ENCODE assay signal across 18 cellular contexts in genomic region chr2:229896857-229897256, GRCh38.
"Had no signal": no experiment of that assay in that cellular context is flagged by ENCODE, and none has a peak within 500 bp of the region (broad histone marks: within the 10 kb centered on the region; RNA-seq: fewer than 3 reads in every experiment).

No MANE protein-coding gene starts in this region.

- H3K4me3 ChIP-seq: heart right ventricle, neural progenitor cell, sigmoid colon, smooth muscle cell, upper lobe of right lung had no signal

- H3K4me1 Mint-ChIP-seq: neural progenitor cell had no signal

- H3K4me2 ChIP-seq: neural progenitor cell, smooth muscle cell had no signal

- H3K27ac ChIP-seq: heart right ventricle, neural progenitor cell, sigmoid colon, upper lobe of right lung had no signal

- H3K27me3 Mint-ChIP-seq: activated CD4-positive, alpha-beta memory T cell treated with anti-CD3 and anti-CD28 coated beads for 36 hours; activated CD8-positive, alpha-beta memory T cell treated with anti-CD3 and anti-CD28 coated beads, Interleukin-2, amount 10 ng/mL, durations not matched to agents 7 days and 5 days had no signal

- H2AFZ ChIP-seq: neural progenitor cell had no signal

- ATAC-seq: activated CD8-positive, alpha-beta memory T cell treated with anti-CD3 and anti-CD28 coated beads, Interleukin-2, amount 10 ng/mL, durations not matched to agents 7 days and 5 days; heart right ventricle; left colon; stimulated activated naive CD8-positive, alpha-beta T cell treated with anti-CD3 and anti-CD28 coated beads, Interleukin-15, Interleukin-2, amounts not matched to agents 100 U/mL and 50 U/mL, for 24 hours; upper lobe of right lung had no signal

- H3K9me3 ChIP-seq: heart right ventricle, sigmoid colon, upper lobe of right lung had no signal

- H3K36me3 ChIP-seq: neural progenitor cell, sigmoid colon, upper lobe of right lung had no signal

- H3K9me3 Mint-ChIP-seq: activated CD4-positive, alpha-beta memory T cell treated with anti-CD3 and anti-CD28 coated beads for 36 hours; activated T-helper 2 cell treated with anti-CD3 and anti-CD28 coated beads, Interferon-gamma antibody, Interleukin-2, Interleukin-4, amounts not matched to agents 10 μg/mL and 5 μg/mL and 100 μg/mL, durations not matched to agents 14 hours and 24 hours and 36 hours; neural progenitor cell had no signal

- H3K27me3 ChIP-seq: heart right ventricle, neural progenitor cell, sigmoid colon, upper lobe of right lung had no signal

- H3K4me1 ChIP-seq: neural progenitor cell had no signal

- DNase-seq: activated CD4-positive, alpha-beta memory T cell treated with anti-CD3 and anti-CD28 coated beads for 36 hours; activated CD4-positive, alpha-beta T cell treated with anti-CD3 and anti-CD28 coated beads for 48 hours; activated CD8-positive, alpha-beta memory T cell treated with anti-CD3 and anti-CD28 coated beads, Interleukin-2, amount 10 ng/mL, durations not matched to agents 7 days and 5 days; activated naive CD4-positive, alpha-beta T cell; cortex of kidney; foreskin fibroblast; heart right ventricle; left colon; mesenchymal stem cell; sigmoid colon; stimulated activated CD4-positive, alpha-beta T cell treated with anti-CD3 and anti-CD28 coated beads, Interleukin-15, amount 100 ng/mL, for 24 hours; stimulated activated CD4-positive, alpha-beta T cell treated with anti-CD3 and anti-CD28 coated beads, Interleukin-4, amount 100 ng/mL, for 1 hour; stimulated activated naive CD8-positive, alpha-beta T cell treated with anti-CD3 and anti-CD28 coated beads, Interleukin-15, Interleukin-2, amounts not matched to agents 100 U/mL and 50 U/mL, for 24 hours; SW 1271; upper lobe of right lung had no signal

- H3K27ac Mint-ChIP-seq: activated CD4-positive, alpha-beta memory T cell treated with anti-CD3 and anti-CD28 coated beads for 36 hours; activated CD8-positive, alpha-beta memory T cell treated with anti-CD3 and anti-CD28 coated beads, Interleukin-2, amount 10 ng/mL, durations not matched to agents 7 days and 5 days; activated T-helper 2 cell treated with anti-CD3 and anti-CD28 coated beads, Interferon-gamma antibody, Interleukin-2, Interleukin-4, amounts not matched to agents 10 μg/mL and 5 μg/mL and 100 μg/mL, durations not matched to agents 14 hours and 24 hours and 36 hours; neural progenitor cell had no signal

- H3K9ac ChIP-seq: neural progenitor cell had no signal

- H3K4me3 Mint-ChIP-seq: activated CD4-positive, alpha-beta memory T cell treated with anti-CD3 and anti-CD28 coated beads for 36 hours; activated CD8-positive, alpha-beta memory T cell treated with anti-CD3 and anti-CD28 coated beads, Interleukin-2, amount 10 ng/mL, durations not matched to agents 7 days and 5 days; neural progenitor cell had no signal
